ENCODE assay signal across 8 cellular contexts in the genomic region with DNA sequence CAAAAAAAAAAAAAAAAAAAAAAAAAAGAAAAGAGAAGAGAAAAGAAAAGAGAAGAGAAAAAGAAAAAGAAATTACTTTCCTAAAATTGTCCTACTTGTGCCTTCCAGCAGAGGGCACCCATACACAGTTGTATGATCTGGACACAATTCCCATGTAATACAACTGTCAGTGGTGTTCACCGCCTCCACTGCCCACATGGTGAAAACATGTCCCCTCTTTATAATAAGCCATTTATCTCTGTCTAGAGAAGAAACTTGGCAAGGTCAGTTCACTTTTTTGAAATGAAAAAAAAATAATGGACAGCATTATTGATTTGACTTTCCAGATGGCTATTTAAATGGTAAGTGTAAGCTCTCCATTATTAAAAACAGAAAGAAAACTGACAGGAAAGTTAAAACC.
DNase-seq lines count a peak whose midpoint lies in the region; ATAC-seq and TF ChIP-seq lines count a peak whose summit lies in the region.

No MANE protein-coding gene starts in this region.

- H3K27me3 ChIP-seq in OCI-LY3 (ENCODE audit: low read depth, low read length) (no peaks in the 10 kb centered on the region), lung (ENCODE audit: control insufficient read depth, insufficient read depth) (no peaks in the 10 kb centered on the region)

- DNase-seq in NCI-H2081 (lab: John Stamatoyannopoulos, UW), result peak; percentile 17 to 55
- no peak for DNase-seq in NCI-H2081 treated with DMSO at 0.1 percent for 48 hours (lab: John Stamatoyannopoulos, UW)
- DNase-seq in dermis microvascular lymphatic vessel endothelial cell (ENCODE audit: low read depth in 2 of 2), result peak; percentile 27 to 65
- DNase-seq in lung (ENCODE audit: low spot score), result no peak
- DNase-seq in cerebellar nuclear complex (lab: John Stamatoyannopoulos, UW), result no peak

- no peak overlapping the region for H3K9ac ChIP-seq in OCI-LY3 (ENCODE audit: low read length)

- H4K20me1 ChIP-seq in OCI-LY3 (ENCODE audit: insufficient read depth, low read length), result no peaks in the 10 kb centered on the region

- H3K4me3 ChIP-seq in OCI-LY3 (ENCODE audit: low read length) (no peak overlapping the region), lung (no peak overlapping the region)

- H3K4me2 ChIP-seq in OCI-LY3 (ENCODE audit: low read length), result 0 out of 2 replicates have a peak overlapping the region, but pooled peaks have one; percentile 29

- TF ChIP-seq CTCF in OCI-LY3 (IDR thresholded peaks at IDR 0.05; ENCODE audit: low read depth, low read length) (peak; percentile 67), lung (IDR thresholded peaks at IDR 0.05; ENCODE audit: control extremely low read depth, extremely low read depth) (peak; percentile 10)

- H2AFZ ChIP-seq in OCI-LY3 (ENCODE audit: low read depth, low read length), result peak overlapping the region; percentile 24; the same call in 1 of the 2 replicates

- WGBS in lung, 2 donors, result 6 to 8% methylated on average over 1 of the region's 1 CpG

- H3K79me2 ChIP-seq in OCI-LY3 (ENCODE audit: low read length), result no peaks in the 10 kb centered on the region

- H3K9me3 ChIP-seq in OCI-LY3 (ENCODE audit: insufficient read depth, low read length) (no peaks in the 10 kb centered on the region), lung (ENCODE audit: control insufficient read depth in 2 of 2, insufficient read depth in 1 of 2, low read length in 1 of 2) (no peaks in the 10 kb centered on the region)

- H3K36me3 ChIP-seq in OCI-LY3 (replicated peaks; ENCODE audit: low read depth, low read length) (no peaks in the 10 kb centered on the region), lung (ENCODE audit: control insufficient read depth in 2 of 2, insufficient read depth in 2 of 2, low read length in 2 of 2) (no peaks in the 10 kb centered on the region)

- ATAC-seq in GM19372 (IDR thresholded peaks at IDR 0.05; ENCODE audit: low read depth, unreplicated experiment), result peak; percentile 76
- peak; percentile 89 for ATAC-seq in HG03432 (IDR thresholded peaks at IDR 0.05; ENCODE audit: unreplicated experiment)
- peak; percentile 82 for ATAC-seq in lung (ENCODE audit: insufficient read depth, low FRiP score)

- no peak overlapping the region for H3K27ac ChIP-seq in OCI-LY3 (ENCODE audit: low read length)
- H3K27ac ChIP-seq in lung (ENCODE audit: low read depth in 1 of 2, low read length in 1 of 2), result no peak overlapping the region

- H3K4me1 ChIP-seq in OCI-LY3 (ENCODE audit: low read length) (no peaks in the 10 kb centered on the region), lung (ENCODE audit: control insufficient read depth in 2 of 2, insufficient read depth in 2 of 2, low read length in 2 of 2) (no peaks in the 10 kb centered on the region)

Comparison
In these comparisons a context has a peak if more than half of its experiments do, and no peak if none do; other contexts are left out.
1. DNase-seq: peak in NCI-H2081 (2 of 2) and dermis microvascular lymphatic vessel endothelial cell (2 of 2); none in NCI-H2081 treated with DMSO at 0.1 percent for 48 hours (single experiment), lung (single experiment) and cerebellar nuclear complex (0 of 2).
2. Peak in every context shown above with its lines, with median percentiles within 50 percentile points of each other: ATAC-seq.